19 cellular contexts compared by ENCODE assay signal in genomic region chr2:212547716-212548458, GRCh38. TPM values are rescaled to one million over a fixed set of nuclear protein-coding genes. Genes with fewer than 3 reads are reported as not detected.
A peak's percentile ranks its signal among the peaks of the same experiment; 100 is the strongest.
DNase-seq lines count a peak whose midpoint lies in the region; ATAC-seq and TF ChIP-seq lines count a peak whose summit lies in the region.
"Had no signal": no experiment of that assay in that cellular context is flagged by ENCODE, and none has a peak within 500 bp of the region (broad histone marks: within the 10 kb centered on the region; RNA-seq: fewer than 3 reads in every experiment).

No MANE protein-coding gene starts in this region.

- H3K27me3 ChIP-seq in cardiac muscle cell (no peaks in the 10 kb centered on the region), heart right ventricle (no peaks in the 10 kb centered on the region), foreskin keratinocyte (peaks cover 22% of the 10 kb centered on the region), thoracic aorta (replicated peaks; ENCODE audit: insufficient read depth) (no peaks in the 10 kb centered on the region)

- H3K9me3 ChIP-seq in cardiac muscle cell (ENCODE audit: low read depth) (no peaks in the 10 kb centered on the region), heart right ventricle (no peaks in the 10 kb centered on the region), thoracic aorta (no peaks in the 10 kb centered on the region)

- ATAC-seq in heart right ventricle (no peak), foreskin keratinocyte (peak; percentile 8), thoracic aorta (ENCODE audit: insufficient number of reproducible peaks, low FRiP score, low read depth) (no peak), GM18909 (IDR thresholded peaks at IDR 0.05; ENCODE audit: poor library complexity, unreplicated experiment) (no peak), HG02763 (IDR thresholded peaks at IDR 0.05; ENCODE audit: unreplicated experiment) (no peak)

- no peak for TF ChIP-seq CTCF in cardiac muscle cell (IDR thresholded peaks at IDR 0.05; ENCODE audit: low read depth, low read length)
- TF ChIP-seq CTCF in heart right ventricle (IDR thresholded peaks at IDR 0.05) = no peak
- TF ChIP-seq CTCF in foreskin keratinocyte (conservative IDR thresholded peaks at IDR 0.05) = no peak
- TF ChIP-seq CTCF in thoracic aorta (IDR thresholded peaks at IDR 0.05) = no peak

- H3K27ac ChIP-seq in cardiac muscle cell (peak overlapping the region; percentile 64), heart right ventricle (no peak overlapping the region), foreskin keratinocyte (no peak overlapping the region), thoracic aorta (no peak overlapping the region)

- intact Hi-C loops in heart right ventricle (cut with DNase I) = loop anchor here in 4 of 10 donors (5.0 to 10.0 kb wide), 3 partner anchors 403 to 801 kb away; no protein-coding TSS in a partner anchor

- DNase-seq in cardiac muscle cell (ENCODE audit: low read depth in 1 of 2, low spot score in 1 of 2) (peak in 1 of 2 donors; percentile 58), heart right ventricle (no peak), NCI-H526 treated with DMSO at 0.1 percent for 48 hours (lab: John Stamatoyannopoulos, UW) (peak; percentile 98), foreskin keratinocyte (peak in 1 of 2 donors; percentile 7), thoracic aorta (ENCODE audit: low spot score) (no peak)
- DNase-seq in activated CD4-positive, alpha-beta T cell treated with anti-CD3 and anti-CD28 coated beads for 48 hours = no peak
- DNase-seq: DMS 273 treated with DMSO at 0.1 percent for 48 hours; H9; MV-4-11; NCI-H1436; NCI-H2029; NK-92 treated with Interleukin-12 subunit alpha and Interleukin-12 subunit beta, amount 100 ng/mL, for 24 hours; RPMI8226 had no signal

- H3K4me3 ChIP-seq in cardiac muscle cell = no peak overlapping the region
- no peak overlapping the region for H3K4me3 ChIP-seq in heart right ventricle
- peak overlapping the region; percentile 35 for H3K4me3 ChIP-seq in thoracic aorta

- H3K36me3 ChIP-seq in cardiac muscle cell (no peaks in the 10 kb centered on the region), heart right ventricle (no peaks in the 10 kb centered on the region), thoracic aorta (no peaks in the 10 kb centered on the region)

- H3K4me1 ChIP-seq in cardiac muscle cell (ENCODE audit: low read depth) (peaks cover 21% of the 10 kb centered on the region), heart right ventricle (peaks cover 0 to 7% (median 0%) of the 10 kb centered on the region in 9 donors), foreskin keratinocyte (no peaks in the 10 kb centered on the region), thoracic aorta (ENCODE audit: control insufficient read depth in 1 of 2, low read depth in 2 of 2) (peaks cover 0 to 23% of the 10 kb centered on the region in 2 donors)

RNA-seq across cellular contexts. Expression of gene ERBB4, which starts 9.3 kb away (rescaled TPM):
- total RNA-seq in cardiac muscle cell = 29.7 and 38.1 TPM in 2 replicates
- polyA plus RNA-seq in cardiac muscle cell = 42.1 and 54.6 TPM in 2 replicates
- 10 to 100 TPM in 9 of 10 donors, 1 to 10 TPM in 1; 8.9 to 24.6 (median 17.0) TPM for total RNA-seq in heart right ventricle
- 1 to 10 TPM; 1.2 to 1.4 TPM for polyA plus RNA-seq in heart right ventricle
- not detected in 2 replicates for total RNA-seq in foreskin keratinocyte
- polyA plus RNA-seq in foreskin keratinocyte = not detected in 2 replicates
- total RNA-seq in thoracic aorta = 10 to 100 TPM; 15.7 to 29.3 TPM
- total RNA-seq: LHCN-M2, OCI-LY7 had no signal
- polyA plus RNA-seq: CD14-positive monocyte, IgD-negative memory B cell had no signal
